1 cellular context compared by ENCODE assay signal in genomic region chr4:88746186-88746585, GRCh38.
TF ChIP-seq lines count a peak whose summit lies in the region.

No MANE protein-coding gene starts in this region.

TF ChIP-seq in GM23338, 12 proteins besides CTCF, POLR2A, EP300 and RAD21 (continued from another document):
- TF ChIP-seq ETS1 (IDR thresholded peaks at IDR 0.05) (no peak), STAT1 (IDR thresholded peaks at IDR 0.05; ENCODE audit: unreplicated experiment) (no peak), CREB1 (CRISPR knock-in tag; IDR thresholded peaks at IDR 0.05; ENCODE audit: low read depth) (no peak), NANOG (IDR thresholded peaks at IDR 0.05; ENCODE audit: borderline replicate concordance) (no peak), JUNB (IDR thresholded peaks at IDR 0.05; ENCODE audit: unreplicated experiment) (no peak), ZNF462 (CRISPR knock-in tag; IDR thresholded peaks at IDR 0.05) (no peak)
TF ChIP-seq in GM23338: peak in this region for 0.
